In genomic region chr15:25960273-25960672, GRCh38 we compare ENCODE assay signal across 25 cellular contexts.
DNase-seq lines count a peak whose midpoint lies in the region; ATAC-seq, FAIRE-seq and TF ChIP-seq lines count a peak whose summit lies in the region.
"Had no signal": no experiment of that assay in that cellular context is flagged by ENCODE, and none has a peak within 500 bp of the region (broad histone marks: within the 10 kb centered on the region; RNA-seq: fewer than 3 reads in every experiment).

No MANE protein-coding gene starts in this region.

- no peak overlapping the region for H3K27ac ChIP-seq in HepG2 (ENCODE audit: extremely low read length, insufficient read depth, low read length)
- no peak overlapping the region for H3K27ac ChIP-seq in right lobe of liver
- no peak overlapping the region for H3K27ac ChIP-seq in H1 (ENCODE audit: low read depth, low read length)
- H3K27ac ChIP-seq: 22Rv1, A549, BLaER1 had no signal

- no peak overlapping the region for H2AK5ac ChIP-seq in H1 (ENCODE audit: low read depth, low read length)

- no peak overlapping the region for H2BK15ac ChIP-seq in H1 (ENCODE audit: low read length)

- H2BK20ac ChIP-seq in H1 (ENCODE audit: low read length) = no peak overlapping the region

- no peak overlapping the region for H2BK12ac ChIP-seq in H1 (ENCODE audit: low read depth, low read length)

- FAIRE-seq in HepG2 (lab: Jason Lieb, UNC) (no peak), H1 (lab: Jason Lieb, UNC) (no peak)
- FAIRE-seq: A549, GM12878, GM12892, GM18507 had no signal

- no peak overlapping the region for H2BK120ac ChIP-seq in H1 (replicated peaks; ENCODE audit: low read depth, low read length)

- 0% methylated on average over 4 of the region's 5 CpGs for WGBS in HepG2 (ENCODE audit: low lambda C conversion rate)
- 59% methylated on average over 5 of the region's 5 CpGs for WGBS in right lobe of liver (ENCODE audit: insufficient coverage, low coverage, low lambda C conversion rate, missing lambda C conversion rate)
- WGBS in H1 (ENCODE audit: extremely low coverage in 1 of 2, insufficient coverage in 1 of 2, insufficient read length in 1 of 2, insufficient replicate concordance in 2 of 2, low coverage in 1 of 2, low lambda C conversion rate in 2 of 2, missing lambda C conversion rate in 1 of 2), 2 experiments = 85% methylated on average over 5 of the region's 5 CpGs; no CpG with 5 or more reads in 1 of the 2 experiments

- no peak overlapping the region for H4K8ac ChIP-seq in H1 (ENCODE audit: extremely low read depth, insufficient read depth, low read length)

- no peaks in the 10 kb centered on the region for H3K4me1 ChIP-seq in HepG2 (ENCODE audit: insufficient read depth, low read length)
- no peaks in the 10 kb centered on the region for H3K4me1 ChIP-seq in right lobe of liver
- H3K4me1 ChIP-seq in H1 (replicated peaks in 1 of 4; ENCODE audit: control insufficient read depth in 3 of 4, insufficient read depth in 4 of 4, low read length in 3 of 4) = peaks cover 0 to 3% (median 0%) of the 10 kb centered on the region in 4 experiments; a peak in 2 of 7 replicates
- H3K4me1 ChIP-seq: A549, BE2C, BLaER1 had no signal

- no peak overlapping the region for H3K4me3 ChIP-seq in HepG2 (replicated peaks in 1 of 3; ENCODE audit: insufficient read depth in 1 of 3, low read depth in 2 of 3, low read length in 3 of 3)
- no peak overlapping the region for H3K4me3 ChIP-seq in right lobe of liver
- H3K4me3 ChIP-seq in H1 (ENCODE audit: extremely low read depth in 1 of 4, insufficient read depth in 2 of 4, low read depth in 3 of 4, low read length in 4 of 4) = no peak overlapping the region
- H3K4me3 ChIP-seq: A549, BLaER1, GM12878 had no signal

- H3K18ac ChIP-seq in H1 (ENCODE audit: extremely low read depth, low read length) = no peak overlapping the region

- TF ChIP-seq RAD21 in HepG2 (CRISPR knock-in tag; IDR thresholded peaks at IDR 0.05) (no peak), H1 (IDR thresholded peaks at IDR 0.05 in 1 of 2, conservative IDR thresholded peaks at IDR 0.05 in 1 of 2; ENCODE audit: low read depth in 2 of 2, low read length in 2 of 2) (no peak)

- H4K20me1 ChIP-seq in HepG2 (ENCODE audit: insufficient read depth, low read length) (no peaks in the 10 kb centered on the region), H1 (replicated peaks in 1 of 2; ENCODE audit: control insufficient read depth in 1 of 2, insufficient read depth in 2 of 2, low read length in 2 of 2) (peaks cover 0 to 7% of the 10 kb centered on the region in 2 experiments)
- H4K20me1 ChIP-seq: BLaER1 had no signal

- POLR2A ChIA-PET in HepG2 (lab: Yijun Ruan, JAX) (no interaction called here), H1 (lab: Charles Lee; ENCODE audit: partially characterized antibody) (no interaction called here)

- no peaks in the 10 kb centered on the region for H3K79me2 ChIP-seq in HepG2 (ENCODE audit: insufficient read depth, low read length)
- no peaks in the 10 kb centered on the region for H3K79me2 ChIP-seq in H1 (ENCODE audit: control insufficient read depth in 1 of 2, insufficient read depth in 2 of 2, low read length in 2 of 2)

- DNase-seq in HepG2 (ENCODE audit: low spot score) = no peak
- no peak for DNase-seq in right lobe of liver
- no peak for DNase-seq in H1 (ENCODE audit: low read depth in 1 of 2, low spot score in 2 of 2)
- no peak for DNase-seq in Ammon's horn (ENCODE audit: low spot score)
- DNase-seq: AML-193; BE2C; C1 segment of cervical spinal cord; CD4-positive, alpha-beta memory T cell; CD4-positive, CD25-positive, alpha-beta regulatory T cell; CD8-positive, alpha-beta memory T cell; COR-L47; DMS 273 treated with DMSO at 0.1 percent for 48 hours; DMS153; DMS53; DMS79; DND-41; EL; GDM1 had no signal

- TF ChIP-seq POLR2A in HepG2 (IDR thresholded peaks at IDR 0.05; ENCODE audit: insufficient read depth in 1 of 2, low read depth in 2 of 2, low read length in 2 of 2) (no peak), right lobe of liver (IDR thresholded peaks at IDR 0.05) (no peak), H1 (IDR thresholded peaks at IDR 0.05; ENCODE audit: control extremely low read depth in 1 of 2, low read depth in 2 of 2, low read length in 2 of 2) (no peak)

- H2AFZ ChIP-seq in HepG2 (ENCODE audit: low read length) = no peak overlapping the region
- no peak overlapping the region for H2AFZ ChIP-seq in H1 (ENCODE audit: low read length)

- H3K36me3 ChIP-seq in HepG2 (replicated peaks in 1 of 2; ENCODE audit: control insufficient read depth in 1 of 2, insufficient read depth in 2 of 2, low read length in 2 of 2) (no peaks in the 10 kb centered on the region), right lobe of liver (no peaks in the 10 kb centered on the region), H1 (ENCODE audit: control insufficient read depth in 2 of 4, insufficient read depth in 4 of 4, low read length in 3 of 4) (no peaks in the 10 kb centered on the region)
- H3K36me3 ChIP-seq: BE2C, BLaER1 had no signal

- TF ChIP-seq EP300 in HepG2 (IDR thresholded peaks at IDR 0.05; ENCODE audit: low read depth in 2 of 2, low read length in 2 of 2) (no peak), HepG2 (CRISPR knock-in tag; IDR thresholded peaks at IDR 0.05; ENCODE audit: borderline replicate concordance) (no peak), H1 (IDR thresholded peaks at IDR 0.05; ENCODE audit: borderline replicate concordance in 1 of 2, low read depth in 2 of 2, low read length in 2 of 2) (no peak)

- TF ChIP-seq CTCF in HepG2 (CRISPR knock-in tag; IDR thresholded peaks at IDR 0.05) = no peak
- TF ChIP-seq CTCF in right lobe of liver (IDR thresholded peaks at IDR 0.05) = no peak
- TF ChIP-seq CTCF in H1 (IDR thresholded peaks at IDR 0.05; ENCODE audit: control extremely low read depth in 1 of 3, insufficient read depth in 1 of 3, low read depth in 1 of 3, low read length in 3 of 3) = no peak

- no peak overlapping the region for H4K91ac ChIP-seq in H1 (replicated peaks; ENCODE audit: insufficient read length, low read length)

- no peak overlapping the region for H3K56ac ChIP-seq in H1 (replicated peaks; ENCODE audit: insufficient read length, low read depth, low read length)

- BruUV-seq in HepG2 (replicated peaks; lab: Mats Ljungman, UMichigan) = no TSS peak

- 0 out of 2 replicates have a peak, but pooled peaks cover 7% of the 10 kb centered on the region for H3K9me3 ChIP-seq in HepG2 (ENCODE audit: low read length)
- H3K9me3 ChIP-seq in right lobe of liver = no peaks in the 10 kb centered on the region
- H3K9me3 ChIP-seq in H1 (ENCODE audit: insufficient read depth in 2 of 2, low read depth in 1 of 2, low read length in 1 of 2) = no peaks in the 10 kb centered on the region
- H3K9me3 ChIP-seq: A549 had no signal

- H3K4me2 ChIP-seq in HepG2 (ENCODE audit: low read depth, low read length) = no peak overlapping the region
- H3K4me2 ChIP-seq in H1 (ENCODE audit: insufficient read depth in 1 of 2, low read depth in 2 of 2, low read length in 2 of 2) = no peak overlapping the region
- H3K4me2 ChIP-seq: A549, BLaER1 had no signal

- H3K9ac ChIP-seq in HepG2 (ENCODE audit: insufficient read depth, low read depth, low read length) (no peak overlapping the region), H1 (replicated peaks in 1 of 4; ENCODE audit: extremely low read depth in 1 of 4, low read depth in 3 of 4, low read length in 3 of 4) (no peak overlapping the region)
- H3K9ac ChIP-seq: BLaER1 had no signal

- ATAC-seq in HepG2 = no peak
- no peak for ATAC-seq in right lobe of liver
- ATAC-seq in GM19395 (IDR thresholded peaks at IDR 0.05; ENCODE audit: unreplicated experiment) = no peak
- ATAC-seq: A549, GM12878 had no signal

- no peak overlapping the region for H3K4ac ChIP-seq in H1 (replicated peaks; ENCODE audit: insufficient read length, low read depth, low read length)

- H3K23me2 ChIP-seq in H1 (ENCODE audit: low read depth, low read length) = peaks cover 7% of the 10 kb centered on the region

- H3K27me3 ChIP-seq in HepG2 (ENCODE audit: control insufficient read depth in 1 of 2, insufficient read depth in 2 of 2, low read length in 2 of 2) (no peaks in the 10 kb centered on the region), right lobe of liver (no peaks in the 10 kb centered on the region), H1 (replicated peaks in 1 of 4; ENCODE audit: control insufficient read depth in 3 of 4, extremely low read depth in 1 of 4, insufficient read depth in 3 of 4, low read length in 3 of 4) (no peaks in the 10 kb centered on the region)
- H3K27me3 ChIP-seq: BE2C, BLaER1 had no signal

- H3K79me1 ChIP-seq in H1 (ENCODE audit: low read depth, low read length) = no peaks in the 10 kb centered on the region

- CTCF ChIA-PET in HepG2 (lab: Yijun Ruan, JAX; ENCODE audit: low intra/inter-chr PET ratio, low total read pairs) (no interaction called here), H1 (lab: Charles Lee; ENCODE audit: partially characterized antibody) (no interaction called here)

- H4K5ac ChIP-seq in H1 (ENCODE audit: insufficient read length, low read depth, low read length) = no peak overlapping the region

- in situ Hi-C loops in HepG2 (cut with HindIII; ENCODE audit: extremely low pct_ligation_motif_present, low pct_unique_long_range_greater_than_20kb) = no loop called here

- intact Hi-C loops in HepG2 (cut with micrococcal nuclease; ENCODE audit: unreplicated experiment) (no loop called here), right lobe of liver (cut with DNase I) (no loop called here)

- H3K14ac ChIP-seq in H1 (ENCODE audit: insufficient read length) = no peak overlapping the region

- no peak overlapping the region for H3K23ac ChIP-seq in H1 (ENCODE audit: insufficient read length)

- no peak overlapping the region for H2BK5ac ChIP-seq in H1 (ENCODE audit: low read depth, low read length)

TF ChIP-seq in HepG2, 621 proteins besides CTCF, POLR2A, EP300 and RAD21 (continues in another document):
- no peak for TF ChIP-seq POLR2AphosphoS5 (IDR thresholded peaks at IDR 0.05; ENCODE audit: low read depth, low read length)
- no peak for TF ChIP-seq ZNF841 (CRISPR knock-in tag; IDR thresholded peaks at IDR 0.05; ENCODE audit: borderline replicate concordance)
- no peak for TF ChIP-seq ZNF839 (CRISPR knock-in tag; IDR thresholded peaks at IDR 0.05; ENCODE audit: borderline replicate concordance)
- TF ChIP-seq ATF7 (IDR thresholded peaks at IDR 0.05) = peak; percentile 32; the same call in 1 of the 2 replicates
- no peak for TF ChIP-seq ATF7 (CRISPR knock-in tag; IDR thresholded peaks at IDR 0.05)
- no peak for TF ChIP-seq ZNF773 (CRISPR knock-in tag; IDR thresholded peaks at IDR 0.05; ENCODE audit: borderline replicate concordance)

TF ChIP-seq in H1, 55 proteins besides CTCF, POLR2A, EP300 and RAD21 (continues in another document):
- TF ChIP-seq TAF1 (IDR thresholded peaks at IDR 0.05; ENCODE audit: low read depth, low read length) (no peak), GABPA (IDR thresholded peaks at IDR 0.05; ENCODE audit: borderline replicate concordance, insufficient read depth, low read length) (no peak), HDAC6 (IDR thresholded peaks at IDR 0.05; ENCODE audit: low read depth, low read length) (no peak), CBX5 (IDR thresholded peaks at IDR 0.05; ENCODE audit: low read depth, low read length) (no peak), CEBPB (IDR thresholded peaks at IDR 0.05; ENCODE audit: low read depth, low read length) (peak; percentile 13; the same call in 1 of the 2 replicates), RXRA (IDR thresholded peaks at IDR 0.05; ENCODE audit: insufficient read depth, low read depth, low read length) (no peak), SIN3A (conservative IDR thresholded peaks at IDR 0.05 in 1 of 2, IDR thresholded peaks at IDR 0.05 in 1 of 2; ENCODE audit: low read depth in 1 of 2, low read length in 2 of 2) (no peak)

Comparison
In these comparisons a context has a peak if more than half of its experiments do, and no peak if none do; other contexts are left out.
1. Of the 41 proteins assayed by ChIP-seq in both HepG2 and H1: peak only in HepG2: none; only in H1: none; in both: CEBPB; in neither: 40.